In genomic region chr6:5671162-5671561, GRCh38 we compare ENCODE assay signal across 8 cellular contexts.
A peak's percentile ranks its signal among the peaks of the same experiment; 100 is the strongest.
DNase-seq lines count a peak whose midpoint lies in the region; ATAC-seq and TF ChIP-seq lines count a peak whose summit lies in the region.

No MANE protein-coding gene starts in this region.

- H3K4me3 ChIP-seq in DOHH2 (ENCODE audit: low read length): no peak overlapping the region
- no peak overlapping the region for H3K4me3 ChIP-seq in suprapubic skin
- no peak overlapping the region for H3K4me3 ChIP-seq in gastrocnemius medialis

- peaks cover 0 to 2% (median 0%) of the 10 kb centered on the region in 3 donors for H3K36me3 Mint-ChIP-seq in immature natural killer cell

- no peaks in the 10 kb centered on the region for H3K36me3 ChIP-seq in DOHH2 (ENCODE audit: control insufficient read depth, low read length)
- H3K36me3 ChIP-seq in suprapubic skin: no peaks in the 10 kb centered on the region
- H3K36me3 ChIP-seq in gastrocnemius medialis: no peaks in the 10 kb centered on the region

- TF ChIP-seq POLR2A in suprapubic skin (IDR thresholded peaks at IDR 0.05) (no peak), gastrocnemius medialis (IDR thresholded peaks at IDR 0.05) (no peak)

- 0 out of 2 replicates have a peak overlapping the region, but pooled peaks have one; percentile 0 for H3K4me2 ChIP-seq in DOHH2 (ENCODE audit: low read length)

- peaks cover 23 to 59% of the 10 kb centered on the region in 2 donors for H3K4me1 Mint-ChIP-seq in immature natural killer cell

- ATAC-seq in HG03354 (IDR thresholded peaks at IDR 0.05; ENCODE audit: poor library complexity, severe bottlenecking, unreplicated experiment): peak; percentile 79
- ATAC-seq in HG02798 (IDR thresholded peaks at IDR 0.05; ENCODE audit: poor library complexity, unreplicated experiment): no peak
- no peak for ATAC-seq in HG02840 (IDR thresholded peaks at IDR 0.05; ENCODE audit: low FRiP score, unreplicated experiment)
- ATAC-seq in gastrocnemius medialis: no peak

- H3K27ac Mint-ChIP-seq in immature natural killer cell: peak overlapping the region in 1 of 6 donors; percentile 73

- no peaks in the 10 kb centered on the region for H3K79me2 ChIP-seq in DOHH2 (ENCODE audit: control insufficient read depth, low read length)

- peak; percentile 50 for DNase-seq in UCSD-AML1 (lab: John Stamatoyannopoulos, UW; ENCODE audit: unreplicated experiment)
- DNase-seq in immature natural killer cell: peak in 1 of 3 donors; percentile 11
- DNase-seq in suprapubic skin (ENCODE audit: low spot score in 2 of 2): no peak
- DNase-seq in gastrocnemius medialis: no peak

- no peaks in the 10 kb centered on the region for H3K9me3 ChIP-seq in DOHH2 (ENCODE audit: control insufficient read depth, insufficient read depth, low read length)
- H3K9me3 ChIP-seq in suprapubic skin: no peaks in the 10 kb centered on the region
- no peaks in the 10 kb centered on the region for H3K9me3 ChIP-seq in gastrocnemius medialis

- TF ChIP-seq EP300 in suprapubic skin (IDR thresholded peaks at IDR 0.05): no peak

- no peaks in the 10 kb centered on the region for H3K9me3 Mint-ChIP-seq in immature natural killer cell

- peaks cover 21% of the 10 kb centered on the region for H3K4me1 ChIP-seq in DOHH2 (ENCODE audit: control insufficient read depth, low read length)
- H3K4me1 ChIP-seq in suprapubic skin: peaks cover 36% of the 10 kb centered on the region
- peaks cover 28 to 38% of the 10 kb centered on the region in 2 donors for H3K4me1 ChIP-seq in gastrocnemius medialis

- no peaks in the 10 kb centered on the region for H4K20me1 ChIP-seq in DOHH2 (ENCODE audit: control insufficient read depth, insufficient read depth, low read depth, low read length)

- H3K4me3 Mint-ChIP-seq in immature natural killer cell: peak overlapping the region in 4 of 5 donors; percentile 22 to 56 (median 38)

- H3K27me3 ChIP-seq in DOHH2 (ENCODE audit: control insufficient read depth, low read length) (no peaks in the 10 kb centered on the region), suprapubic skin (no peaks in the 10 kb centered on the region), gastrocnemius medialis (no peaks in the 10 kb centered on the region)

- H3K27ac ChIP-seq in DOHH2 (ENCODE audit: low read depth, low read length): no peak overlapping the region
- H3K27ac ChIP-seq in suprapubic skin: peak overlapping the region; percentile 75
- peak overlapping the region in 2 of 4 donors; percentile 66 to 77 for H3K27ac ChIP-seq in gastrocnemius medialis

- no peaks in the 10 kb centered on the region for H3K9me2 ChIP-seq in DOHH2 (replicated peaks; ENCODE audit: control insufficient read depth, low read length)

- TF ChIP-seq CTCF in DOHH2 (IDR thresholded peaks at IDR 0.05; ENCODE audit: low read depth, low read length, poor library complexity, severe bottlenecking): no peak
- no peak for TF ChIP-seq CTCF in suprapubic skin (IDR thresholded peaks at IDR 0.05)
- no peak for TF ChIP-seq CTCF in gastrocnemius medialis (IDR thresholded peaks at IDR 0.05 in 4 of 5, conservative IDR thresholded peaks at IDR 0.05 in 1 of 5)

- WGBS in suprapubic skin: 70% methylated on average over 5 of the region's 5 CpGs

- intact Hi-C loops in gastrocnemius medialis (cut with DNase I; ENCODE audit: low total_unique reads): loop anchor here (5.0 kb wide), 1 partner anchor 81 kb away; no protein-coding TSS in a partner anchor

- no peaks in the 10 kb centered on the region; the same call in 1 of the 2 replicates for H3F3A ChIP-seq in DOHH2 (ENCODE audit: control insufficient read depth, insufficient read depth)

- in situ Hi-C loops in gastrocnemius medialis (cut with MboI; ENCODE audit: low sequenced_read_pairs in 4 of 4): no loop called here

- H3K27me3 Mint-ChIP-seq in immature natural killer cell (ENCODE audit: low read depth in 3 of 3): peaks cover 0 to 4% (median 2%) of the 10 kb centered on the region in 3 donors
